ENCODE assay signal across 2 cellular contexts in the genomic region with DNA sequence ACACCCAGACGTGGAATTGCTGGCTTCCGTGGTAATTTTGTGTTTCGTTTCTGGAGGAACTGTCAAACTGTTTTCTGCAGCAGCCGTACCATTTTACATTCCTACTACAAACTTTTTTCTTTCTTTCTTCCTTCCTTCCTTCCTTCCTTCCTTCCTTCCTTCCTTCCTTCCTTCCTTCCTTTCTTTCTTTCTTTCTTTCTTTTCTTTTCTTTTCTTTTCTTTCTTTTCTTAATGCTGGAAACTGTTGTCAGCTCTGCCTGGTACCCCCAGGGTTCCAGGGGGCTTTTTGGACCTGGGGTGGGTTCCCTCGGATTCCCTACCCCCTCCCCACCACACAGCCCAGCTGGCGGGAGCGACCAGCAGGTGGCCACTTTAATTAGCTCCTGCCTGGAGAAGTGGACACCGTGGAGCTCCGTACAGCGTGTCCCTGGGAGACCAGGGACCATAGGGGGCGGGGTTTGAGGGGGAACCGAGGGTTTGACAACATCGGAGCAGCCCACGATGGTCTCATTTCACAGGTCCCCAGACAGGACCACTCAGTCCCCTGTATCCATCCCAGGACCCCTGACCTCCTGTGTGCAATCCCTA.
TF ChIP-seq lines count a peak whose summit lies in the region.

No MANE protein-coding gene starts in this region.

TF ChIP-seq in HEK293, 187 proteins besides CTCF, POLR2A, EP300 and RAD21 (continued from another document):
- TF ChIP-seq HOXA7 (CRISPR knock-in tag; IDR thresholded peaks at IDR 0.05; ENCODE audit: borderline replicate concordance) (no peak), ZIC2 (tag by site-specific recombination; IDR thresholded peaks at IDR 0.05) (peak; percentile 74), YY2 (tag by site-specific recombination; IDR thresholded peaks at IDR 0.05) (no peak), MZF1 (tag by site-specific recombination; IDR thresholded peaks at IDR 0.05; ENCODE audit: borderline replicate concordance) (no peak), ZBTB7A (tag by site-specific recombination; IDR thresholded peaks at IDR 0.05; ENCODE audit: low read depth) (no peak), ZFP3 (tag by site-specific recombination; IDR thresholded peaks at IDR 0.05; ENCODE audit: low read depth) (no peak), ZNF768 (tag by site-specific recombination; IDR thresholded peaks at IDR 0.05) (no peak), ZNF707 (tag by site-specific recombination; IDR thresholded peaks at IDR 0.05) (no peak), GLIS1 (tag by site-specific recombination; IDR thresholded peaks at IDR 0.05) (peak; percentile 47; the same call in 1 of the 2 replicates), ZFHX2 (tag by site-specific recombination; conservative IDR thresholded peaks at IDR 0.05) (no peak), ZNF777 (tag by site-specific recombination; IDR thresholded peaks at IDR 0.05; ENCODE audit: borderline replicate concordance) (no peak)
- TF ChIP-seq, protein P1, sequence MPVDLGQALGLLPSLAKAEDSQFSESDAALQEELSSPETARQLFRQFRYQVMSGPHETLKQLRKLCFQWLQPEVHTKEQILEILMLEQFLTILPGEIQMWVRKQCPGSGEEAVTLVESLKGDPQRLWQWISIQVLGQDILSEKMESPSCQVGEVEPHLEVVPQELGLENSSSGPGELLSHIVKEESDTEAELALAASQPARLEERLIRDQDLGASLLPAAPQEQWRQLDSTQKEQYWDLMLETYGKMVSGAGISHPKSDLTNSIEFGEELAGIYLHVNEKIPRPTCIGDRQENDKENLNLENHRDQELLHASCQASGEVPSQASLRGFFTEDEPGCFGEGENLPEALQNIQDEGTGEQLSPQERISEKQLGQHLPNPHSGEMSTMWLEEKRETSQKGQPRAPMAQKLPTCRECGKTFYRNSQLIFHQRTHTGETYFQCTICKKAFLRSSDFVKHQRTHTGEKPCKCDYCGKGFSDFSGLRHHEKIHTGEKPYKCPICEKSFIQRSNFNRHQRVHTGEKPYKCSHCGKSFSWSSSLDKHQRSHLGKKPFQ (tag by site-specific recombination; IDR thresholded peaks at IDR 0.05): no peak
- TF ChIP-seq, protein P2, sequence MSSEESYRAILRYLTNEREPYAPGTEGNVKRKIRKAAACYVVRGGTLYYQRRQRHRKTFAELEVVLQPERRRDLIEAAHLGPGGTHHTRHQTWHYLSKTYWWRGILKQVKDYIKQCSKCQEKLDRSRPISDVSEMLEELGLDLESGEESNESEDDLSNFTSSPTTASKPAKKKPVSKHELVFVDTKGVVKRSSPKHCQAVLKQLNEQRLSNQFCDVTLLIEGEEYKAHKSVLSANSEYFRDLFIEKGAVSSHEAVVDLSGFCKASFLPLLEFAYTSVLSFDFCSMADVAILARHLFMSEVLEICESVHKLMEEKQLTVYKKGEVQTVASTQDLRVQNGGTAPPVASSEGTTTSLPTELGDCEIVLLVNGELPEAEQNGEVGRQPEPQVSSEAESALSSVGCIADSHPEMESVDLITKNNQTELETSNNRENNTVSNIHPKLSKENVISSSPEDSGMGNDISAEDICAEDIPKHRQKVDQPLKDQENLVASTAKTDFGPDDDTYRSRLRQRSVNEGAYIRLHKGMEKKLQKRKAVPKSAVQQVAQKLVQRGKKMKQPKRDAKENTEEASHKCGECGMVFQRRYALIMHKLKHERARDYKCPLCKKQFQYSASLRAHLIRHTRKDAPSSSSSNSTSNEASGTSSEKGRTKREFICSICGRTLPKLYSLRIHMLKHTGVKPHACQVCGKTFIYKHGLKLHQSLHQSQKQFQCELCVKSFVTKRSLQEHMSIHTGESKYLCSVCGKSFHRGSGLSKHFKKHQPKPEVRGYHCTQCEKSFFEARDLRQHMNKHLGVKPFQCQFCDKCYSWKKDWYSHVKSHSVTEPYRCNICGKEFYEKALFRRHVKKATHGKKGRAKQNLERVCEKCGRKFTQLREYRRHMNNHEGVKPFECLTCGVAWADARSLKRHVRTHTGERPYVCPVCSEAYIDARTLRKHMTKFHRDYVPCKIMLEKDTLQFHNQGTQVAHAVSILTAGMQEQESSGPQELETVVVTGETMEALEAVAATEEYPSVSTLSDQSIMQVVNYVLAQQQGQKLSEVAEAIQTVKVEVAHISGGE (tag by site-specific recombination; conservative IDR thresholded peaks at IDR 0.05; ENCODE audit: low read depth): no peak
- TF ChIP-seq, protein P3, sequence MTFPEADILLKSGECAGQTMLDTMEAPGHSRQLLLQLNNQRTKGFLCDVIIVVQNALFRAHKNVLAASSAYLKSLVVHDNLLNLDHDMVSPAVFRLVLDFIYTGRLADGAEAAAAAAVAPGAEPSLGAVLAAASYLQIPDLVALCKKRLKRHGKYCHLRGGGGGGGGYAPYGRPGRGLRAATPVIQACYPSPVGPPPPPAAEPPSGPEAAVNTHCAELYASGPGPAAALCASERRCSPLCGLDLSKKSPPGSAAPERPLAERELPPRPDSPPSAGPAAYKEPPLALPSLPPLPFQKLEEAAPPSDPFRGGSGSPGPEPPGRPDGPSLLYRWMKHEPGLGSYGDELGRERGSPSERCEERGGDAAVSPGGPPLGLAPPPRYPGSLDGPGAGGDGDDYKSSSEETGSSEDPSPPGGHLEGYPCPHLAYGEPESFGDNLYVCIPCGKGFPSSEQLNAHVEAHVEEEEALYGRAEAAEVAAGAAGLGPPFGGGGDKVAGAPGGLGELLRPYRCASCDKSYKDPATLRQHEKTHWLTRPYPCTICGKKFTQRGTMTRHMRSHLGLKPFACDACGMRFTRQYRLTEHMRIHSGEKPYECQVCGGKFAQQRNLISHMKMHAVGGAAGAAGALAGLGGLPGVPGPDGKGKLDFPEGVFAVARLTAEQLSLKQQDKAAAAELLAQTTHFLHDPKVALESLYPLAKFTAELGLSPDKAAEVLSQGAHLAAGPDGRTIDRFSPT (tag by site-specific recombination; IDR thresholded peaks at IDR 0.05): no peak
- TF ChIP-seq, protein P4, sequence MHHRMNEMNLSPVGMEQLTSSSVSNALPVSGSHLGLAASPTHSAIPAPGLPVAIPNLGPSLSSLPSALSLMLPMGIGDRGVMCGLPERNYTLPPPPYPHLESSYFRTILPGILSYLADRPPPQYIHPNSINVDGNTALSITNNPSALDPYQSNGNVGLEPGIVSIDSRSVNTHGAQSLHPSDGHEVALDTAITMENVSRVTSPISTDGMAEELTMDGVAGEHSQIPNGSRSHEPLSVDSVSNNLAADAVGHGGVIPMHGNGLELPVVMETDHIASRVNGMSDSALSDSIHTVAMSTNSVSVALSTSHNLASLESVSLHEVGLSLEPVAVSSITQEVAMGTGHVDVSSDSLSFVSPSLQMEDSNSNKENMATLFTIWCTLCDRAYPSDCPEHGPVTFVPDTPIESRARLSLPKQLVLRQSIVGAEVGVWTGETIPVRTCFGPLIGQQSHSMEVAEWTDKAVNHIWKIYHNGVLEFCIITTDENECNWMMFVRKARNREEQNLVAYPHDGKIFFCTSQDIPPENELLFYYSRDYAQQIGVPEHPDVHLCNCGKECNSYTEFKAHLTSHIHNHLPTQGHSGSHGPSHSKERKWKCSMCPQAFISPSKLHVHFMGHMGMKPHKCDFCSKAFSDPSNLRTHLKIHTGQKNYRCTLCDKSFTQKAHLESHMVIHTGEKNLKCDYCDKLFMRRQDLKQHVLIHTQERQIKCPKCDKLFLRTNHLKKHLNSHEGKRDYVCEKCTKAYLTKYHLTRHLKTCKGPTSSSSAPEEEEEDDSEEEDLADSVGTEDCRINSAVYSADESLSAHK (tag by site-specific recombination; IDR thresholded peaks at IDR 0.05): no peak

TF ChIP-seq in K562, 482 proteins besides CTCF, POLR2A, EP300 and RAD21 (continued from another document):
- TF ChIP-seq, protein P5, sequence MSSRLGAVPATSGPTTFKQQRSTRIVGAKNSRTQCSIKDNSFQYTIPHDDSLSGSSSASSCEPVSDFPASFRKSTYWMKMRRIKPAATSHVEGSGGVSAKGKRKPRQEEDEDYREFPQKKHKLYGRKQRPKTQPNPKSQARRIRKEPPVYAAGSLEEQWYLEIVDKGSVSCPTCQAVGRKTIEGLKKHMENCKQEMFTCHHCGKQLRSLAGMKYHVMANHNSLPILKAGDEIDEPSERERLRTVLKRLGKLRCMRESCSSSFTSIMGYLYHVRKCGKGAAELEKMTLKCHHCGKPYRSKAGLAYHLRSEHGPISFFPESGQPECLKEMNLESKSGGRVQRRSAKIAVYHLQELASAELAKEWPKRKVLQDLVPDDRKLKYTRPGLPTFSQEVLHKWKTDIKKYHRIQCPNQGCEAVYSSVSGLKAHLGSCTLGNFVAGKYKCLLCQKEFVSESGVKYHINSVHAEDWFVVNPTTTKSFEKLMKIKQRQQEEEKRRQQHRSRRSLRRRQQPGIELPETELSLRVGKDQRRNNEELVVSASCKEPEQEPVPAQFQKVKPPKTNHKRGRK (tag; IDR thresholded peaks at IDR 0.05): peak; percentile 70
